ENCODE assay signal across 25 cellular contexts in genomic region chr7:107016312-107016711, GRCh38. TPM values are rescaled to one million over a fixed set of nuclear protein-coding genes. Genes with fewer than 3 reads are reported as not detected.
DNase-seq lines count a peak whose midpoint lies in the region; ATAC-seq, FAIRE-seq and TF ChIP-seq lines count a peak whose summit lies in the region.
"Had no signal": no experiment of that assay in that cellular context is flagged by ENCODE, and none has a peak within 500 bp of the region (broad histone marks: within the 10 kb centered on the region; RNA-seq: fewer than 3 reads in every experiment).

No MANE protein-coding gene starts in this region.

- H3K9ac ChIP-seq in Loucy (ENCODE audit: low read depth, low read length, poor library complexity, severe bottlenecking) (no peak overlapping the region), K562 (ENCODE audit: insufficient read depth in 1 of 2, low read depth in 2 of 2, low read length in 2 of 2) (peak overlapping the region; percentile 22 to 41; a peak in 3 of 4 replicates)
- H3K9ac ChIP-seq: BLaER1, GM23248 had no signal

- no peaks in the 10 kb centered on the region for H3F3A ChIP-seq in Loucy (ENCODE audit: low read depth)

- POLR2A ChIA-PET in K562 (lab: Yijun Ruan, JAX): interaction anchor here (0.8 to 2.3 kb wide), 6 partner anchors 9 to 153 kb away, joined by 3 to 18 read pairs (median 4); partner anchors contain the start of gene HBP1
- POLR2A ChIA-PET in GM10248 (lab: Yijun Ruan, JAX): no interaction called here

- no peak for TF ChIP-seq RAD21 in K562 (CRISPR knock-in tag; conservative IDR thresholded peaks at IDR 0.05 in 1 of 2, IDR thresholded peaks at IDR 0.05 in 1 of 2)

- no peaks in the 10 kb centered on the region for H3K27me3 ChIP-seq in Loucy (ENCODE audit: insufficient read depth, low read length, poor library complexity, severe bottlenecking)
- H3K27me3 ChIP-seq in K562 (ENCODE audit: control insufficient read depth in 2 of 2, insufficient read depth in 2 of 2, low read length in 2 of 2): no peaks in the 10 kb centered on the region
- no peaks in the 10 kb centered on the region for H3K27me3 ChIP-seq in breast epithelium
- H3K27me3 ChIP-seq: BLaER1 had no signal

- H3K9me3 ChIP-seq in Loucy (ENCODE audit: insufficient read depth, low read depth, low read length) (no peaks in the 10 kb centered on the region), K562 (replicated peaks; ENCODE audit: control insufficient read depth, insufficient read depth, low read depth, low read length) (no peaks in the 10 kb centered on the region), breast epithelium (no peaks in the 10 kb centered on the region)
- H3K9me3 ChIP-seq: BLaER1, HAP-1 had no signal

- no peak overlapping the region for H3K4me3 Mint-ChIP-seq in nephron
- H3K4me3 Mint-ChIP-seq: B cell; CD4-positive, CD25-positive, alpha-beta regulatory T cell; CD8-positive, alpha-beta T cell; HFFc6 had no signal

- TF ChIP-seq POLR2A in K562 (conservative IDR thresholded peaks at IDR 0.05) (no peak), breast epithelium (IDR thresholded peaks at IDR 0.05) (no peak)

- peak overlapping the region in 2 of 3 experiments; percentile 22 to 28 for H3K27ac Mint-ChIP-seq in nephron
- H3K27ac Mint-ChIP-seq: B cell; CD4-positive, CD25-positive, alpha-beta regulatory T cell; CD8-positive, alpha-beta T cell; HFFc6 had no signal

- no peaks in the 10 kb centered on the region for H3K9me2 ChIP-seq in Loucy (replicated peaks; ENCODE audit: low read depth, low read length)

- H3K36me3 Mint-ChIP-seq in nephron (ENCODE audit: low read depth): no peaks in the 10 kb centered on the region
- H3K36me3 Mint-ChIP-seq: CD4-positive, CD25-positive, alpha-beta regulatory T cell; CD8-positive, alpha-beta T cell had no signal

- no TSS peak for BruUV-seq in K562 (replicated peaks; lab: Mats Ljungman, UMichigan)

- H3K27me3 Mint-ChIP-seq in nephron (ENCODE audit: low read depth): no peaks in the 10 kb centered on the region

- H3K4me3 ChIP-seq in Loucy (ENCODE audit: low read length, poor library complexity, severe bottlenecking) (no peak overlapping the region), K562 (no peak overlapping the region), breast epithelium (no peak overlapping the region)
- H3K4me3 ChIP-seq: BLaER1, GM23248, HAP-1 had no signal

- H3K79me2 ChIP-seq in Loucy (ENCODE audit: insufficient read depth, low read length) (no peaks in the 10 kb centered on the region), K562 (ENCODE audit: control insufficient read depth, insufficient read depth, low read length) (no peaks in the 10 kb centered on the region)

- FAIRE-seq in K562 (lab: Jason Lieb, UNC): peak; percentile 69
- FAIRE-seq: A204.1, D721Med, GM12892, GM19239, H54 had no signal

- H3K9me1 ChIP-seq in K562 (ENCODE audit: control insufficient read depth, insufficient read depth, low read length): no peaks in the 10 kb centered on the region

- H2AFZ ChIP-seq in Loucy (ENCODE audit: low read length): 0 out of 2 replicates have a peak overlapping the region, but pooled peaks have one; percentile 10
- H2AFZ ChIP-seq in K562 (ENCODE audit: low read depth, low read length): peak overlapping the region; percentile 79
- H2AFZ ChIP-seq: GM23248 had no signal

- in situ Hi-C loops in K562 (cut with MboI): no loop called here

- H3K4me2 ChIP-seq in Loucy (ENCODE audit: low read depth, low read length, poor library complexity, severe bottlenecking) (no peak overlapping the region), K562 (ENCODE audit: insufficient read depth, low read length) (peak overlapping the region; percentile 61)
- H3K4me2 ChIP-seq: BLaER1 had no signal

- peaks cover 5% of the 10 kb centered on the region for H3K9me3 Mint-ChIP-seq in nephron
- H3K9me3 Mint-ChIP-seq: CD4-positive, CD25-positive, alpha-beta regulatory T cell; CD8-positive, alpha-beta T cell; HFFc6 had no signal

- peak; percentile 13 for DNase-seq in COLO829 (ENCODE audit: low spot score)
- peak in 2 of 4 experiments; percentile 41 to 58 for DNase-seq in K562 (ENCODE audit: extremely low read depth in 1 of 4, low spot score in 3 of 4)
- DNase-seq in breast epithelium (ENCODE audit: low spot score in 2 of 2): no peak
- no peak for DNase-seq in GM10248 (ENCODE audit: extremely low spot score)
- DNase-seq: CD4-positive, CD25-positive, alpha-beta regulatory T cell; CD8-positive, alpha-beta T cell; DMS53; DMS79 treated with DMSO at 0.1 percent for 48 hours; GF-D8; GM23248; HFFc6 had no signal

- peak; percentile 47 for ATAC-seq in K562
- ATAC-seq in GM18873 (IDR thresholded peaks at IDR 0.05; ENCODE audit: low FRiP score, unreplicated experiment): no peak
- no peak for ATAC-seq in HG03565 (IDR thresholded peaks at IDR 0.05; ENCODE audit: unreplicated experiment)
- ATAC-seq: CD8-positive, alpha-beta T cell had no signal

- TF ChIP-seq CTCF in Loucy (conservative IDR thresholded peaks at IDR 0.05; ENCODE audit: low read length): no peak
- TF ChIP-seq CTCF in K562 (IDR thresholded peaks at IDR 0.05 in 2 of 3, conservative IDR thresholded peaks at IDR 0.05 in 1 of 3; ENCODE audit: insufficient read depth in 2 of 3, low read depth in 1 of 3, low read length in 3 of 3): no peak
- TF ChIP-seq CTCF in nephron (IDR thresholded peaks at IDR 0.05; ENCODE audit: unreplicated experiment in 3 of 3): no peak
- no peak for TF ChIP-seq CTCF in breast epithelium (IDR thresholded peaks at IDR 0.05)
- TF ChIP-seq CTCF in GM10248 (IDR thresholded peaks at IDR 0.05; ENCODE audit: control extremely low read depth, extremely low read depth, low read depth, missing control alignments): no peak

- peak overlapping the region; percentile 37 for H3K27ac ChIP-seq in K562 (ENCODE audit: extremely low read depth, low read depth, low read length)
- no peak overlapping the region for H3K27ac ChIP-seq in breast epithelium
- H3K27ac ChIP-seq: 22Rv1, BLaER1, C4-2B, GM23248 had no signal

- H3K4me1 Mint-ChIP-seq in nephron: peaks cover 37% of the 10 kb centered on the region
- H3K4me1 Mint-ChIP-seq: B cell; CD4-positive, CD25-positive, alpha-beta regulatory T cell had no signal

- CTCF ChIA-PET in K562 (lab: Yijun Ruan, JAX; ENCODE audit: low intra/inter-chr PET ratio): no interaction called here
- CTCF ChIA-PET in GM10248 (lab: Yijun Ruan, JAX): no interaction called here

- TF ChIP-seq EP300 in K562 (IDR thresholded peaks at IDR 0.05; ENCODE audit: low read length): no peak; the same call in 1 of the 2 replicates

- H3K36me3 ChIP-seq in Loucy (ENCODE audit: insufficient read depth, low read length) (no peaks in the 10 kb centered on the region), K562 (ENCODE audit: control insufficient read depth, insufficient read depth, low read length) (no peaks in the 10 kb centered on the region), breast epithelium (no peaks in the 10 kb centered on the region)
- H3K36me3 ChIP-seq: BLaER1, HAP-1 had no signal

- no peaks in the 10 kb centered on the region for H4K20me1 ChIP-seq in Loucy (ENCODE audit: insufficient read depth, low read length, poor library complexity, severe bottlenecking)
- no peaks in the 10 kb centered on the region for H4K20me1 ChIP-seq in K562 (replicated peaks; ENCODE audit: control insufficient read depth, insufficient read depth, low read length)
- H4K20me1 ChIP-seq: BLaER1 had no signal

- peaks cover 14% of the 10 kb centered on the region for H3K4me1 ChIP-seq in Loucy (ENCODE audit: insufficient read depth, low read length, poor library complexity, severe bottlenecking)
- H3K4me1 ChIP-seq in K562 (replicated peaks in 1 of 2; ENCODE audit: control insufficient read depth in 2 of 2, insufficient read depth in 2 of 2, low read length in 2 of 2): peaks cover 16 to 49% of the 10 kb centered on the region in 2 experiments
- H3K4me1 ChIP-seq in breast epithelium: no peaks in the 10 kb centered on the region
- H3K4me1 ChIP-seq: HAP-1 had no signal

- intact Hi-C loops in K562 (cut with micrococcal nuclease): loop anchor here (10.0 kb wide), 1 partner anchor 452 kb away; no protein-coding TSS in a partner anchor
- intact Hi-C loops in breast epithelium (cut with DNase I; ENCODE audit: low total_unique reads): no loop called here

- 6% methylated on average over 4 of the region's 4 CpGs for WGBS in K562 (ENCODE audit: insufficient coverage, low coverage, missing lambda C conversion rate)

TF ChIP-seq in K562, 482 proteins besides CTCF, POLR2A, EP300 and RAD21 (continues in another document):
- no peak for TF ChIP-seq YY1 (IDR thresholded peaks at IDR 0.05; ENCODE audit: borderline replicate concordance in 1 of 3, control insufficient read depth in 1 of 3, extremely low read depth in 1 of 3, insufficient read depth in 3 of 3, insufficient read length in 1 of 3, insufficient replicate concordance in 2 of 3, low read depth in 1 of 3, low read length in 2 of 3)
- TF ChIP-seq CSDE1 (IDR thresholded peaks at IDR 0.05): no peak
- TF ChIP-seq TEAD4 (IDR thresholded peaks at IDR 0.05; ENCODE audit: low read length): peak; percentile 82
- TF ChIP-seq TEAD4 (CRISPR knock-in tag; IDR thresholded peaks at IDR 0.05; ENCODE audit: borderline replicate concordance): no peak

RNA-seq across cellular contexts. Expression of gene PRKAR2B, which starts 28.2 kb away (rescaled TPM):
- 16.3 and 57.4 TPM in 2 replicates for total RNA-seq in K562 (2011; cell fraction: chromatin; rRNA removed; ENCODE audit: low replicate concordance)
- total RNA-seq in K562 (2011; cell fraction: nucleolus; rRNA removed): 14.3 and 18.3 TPM in 2 replicates
- 31.1 and 47.5 TPM in 2 replicates for total RNA-seq in K562 (2011; cell fraction: nucleoplasm; rRNA removed)
- total RNA-seq in K562 (2014; rRNA removed): 107 and 108 TPM in 2 replicates
- total RNA-seq in K562 (2014; rRNA removed; fragmentation: Illumina TruSeq; extraction: Trizol): 156 and 172 TPM in 2 replicates
- 131 and 138 TPM in 2 replicates for total RNA-seq in K562 (2015; rRNA removed; fragmentation: Illumina TruSeq; extraction: Trizol)
- total RNA-seq in K562 (2021): 115 and 129 TPM in 2 replicates
- polyA plus RNA-seq in K562 (2011; rRNA removed): 122 and 173 TPM in 2 replicates
- 29.4 and 57.2 TPM in 2 replicates for polyA plus RNA-seq in K562 (2011; cell fraction: cytosol; rRNA removed)
- 17.3 and 27.3 TPM in 2 replicates for polyA plus RNA-seq in K562 (2011; cell fraction: nucleus; rRNA removed)
- 79.6 and 100 TPM in 2 replicates for polyA plus RNA-seq in K562 (2012)
- polyA plus RNA-seq in K562 (2014; fragmentation: Illumina TruSeq; extraction: Trizol): 117 and 140 TPM in 2 replicates
- 10 to 100 TPM; 59.0 to 65.4 TPM for polyA plus RNA-seq in K562 (2014; fragmentation: Nextera tagmentation; extraction: Ambion mirVana)
- 77.1 and 86.2 TPM in 2 replicates for polyA plus RNA-seq in K562 (2014; rRNA removed)
- polyA minus RNA-seq in K562 (2011; rRNA and poly(A)+ RNA removed): 205 and 212 TPM in 2 replicates
- 96.1 and 101 TPM in 2 replicates for polyA minus RNA-seq in K562 (2011; cell fraction: cytosol; rRNA and poly(A)+ RNA removed)
- polyA minus RNA-seq in K562 (2011; cell fraction: nucleus; rRNA and poly(A)+ RNA removed): 19.3 and 36.1 TPM in 2 replicates
- 100 to 1,000 TPM in 1 of 3 donors, 10 to 100 TPM in 2; 34.7 to 252 (median 64.1) TPM for total RNA-seq in breast epithelium
